ENCODE assay signal across 20 cellular contexts in genomic region chr5:27947088-27947487, GRCh38.
DNase-seq lines count a peak whose midpoint lies in the region; ATAC-seq, FAIRE-seq and TF ChIP-seq lines count a peak whose summit lies in the region.
"Had no signal": no experiment of that assay in that cellular context is flagged by ENCODE, and none has a peak within 500 bp of the region (broad histone marks: within the 10 kb centered on the region; RNA-seq: fewer than 3 reads in every experiment).

No MANE protein-coding gene starts in this region.

- TF ChIP-seq CTCF in astrocyte of the spinal cord (IDR thresholded peaks at IDR 0.05; ENCODE audit: low read depth, low read length) = no peak
- no peak for TF ChIP-seq CTCF in nephron progenitor cell (IDR thresholded peaks at IDR 0.05)
- no peak for TF ChIP-seq CTCF in pancreas (IDR thresholded peaks at IDR 0.05)
- no peak for TF ChIP-seq CTCF in WTC11 (IDR thresholded peaks at IDR 0.05)
- TF ChIP-seq CTCF in MM.1S (IDR thresholded peaks at IDR 0.05; ENCODE audit: low read length) = no peak

- H3K9me3 Mint-ChIP-seq in nephron progenitor cell (no peaks in the 10 kb centered on the region), WTC11 (peaks cover 17% of the 10 kb centered on the region)
- H3K9me3 Mint-ChIP-seq: GM23338 had no signal

- FAIRE-seq in pancreas (lab: Jason Lieb, UNC) = no peak
- FAIRE-seq: HepG2 had no signal

- POLR2A ChIA-PET in WTC11 (lab: Charles Lee) = no interaction called here

- DNase-seq in Caki2 (ENCODE audit: low read depth) = peak; percentile 24
- peak; percentile 71 for DNase-seq in M059J (ENCODE audit: low read depth)
- DNase-seq in astrocyte of the spinal cord (ENCODE audit: low read depth, low spot score) = peak; percentile 58
- no peak for DNase-seq in nephron progenitor cell
- DNase-seq in pancreas = no peak
- DNase-seq in WTC11 (ENCODE audit: low spot score) = no peak
- no peak for DNase-seq in MM.1S
- DNase-seq: activated CD4-positive, alpha-beta T cell treated with anti-CD3 and anti-CD28 coated beads for 1 hour; cerebellar nuclear complex; hippocampal formation; left lung; posterior cingulate gyrus; stimulated activated CD4-positive, alpha-beta T cell treated with anti-CD3 and anti-CD28 coated beads, Interleukin-4, amount 100 ng/mL, for 4 hours had no signal

- no peak overlapping the region for H2AFZ ChIP-seq in MM.1S (ENCODE audit: low read length)
- H2AFZ ChIP-seq: GM23338 had no signal

- intact Hi-C loops in pancreas (cut with DNase I) = no loop called here

- H3F3A ChIP-seq in MM.1S (ENCODE audit: insufficient read depth, low read length) = no peaks in the 10 kb centered on the region

- CTCF ChIA-PET in WTC11 (lab: Charles Lee) = no interaction called here

- in situ Hi-C loops in Caki2 (cut with HindIII; ENCODE audit: low pct_unique_long_range_greater_than_20kb, low sequenced_read_pairs) = no loop called here
- in situ Hi-C loops in astrocyte of the spinal cord (cut with HindIII; ENCODE audit: low sequenced_read_pairs) = no loop called here

- peak overlapping the region; percentile 32 for H3K27ac Mint-ChIP-seq in nephron progenitor cell
- H3K27ac Mint-ChIP-seq in WTC11 = no peak overlapping the region
- H3K27ac Mint-ChIP-seq: activated T-helper 2 cell treated with anti-CD3 and anti-CD28 coated beads, Interferon-gamma antibody, Interleukin-2, Interleukin-4, amounts not matched to agents 10 μg/mL and 5 μg/mL and 100 μg/mL, durations not matched to agents 14 hours and 24 hours and 36 hours; B cell; GM23338; T-helper 2 cell treated with Interferon-gamma antibody and Interleukin-4, amounts not matched to agents 5 μg/mL and 100 μg/mL, for 36 hours had no signal

- no peaks in the 10 kb centered on the region for H4K20me1 ChIP-seq in MM.1S (ENCODE audit: insufficient read depth, low read length)

- H3K36me3 Mint-ChIP-seq in nephron progenitor cell (ENCODE audit: low read depth) (no peaks in the 10 kb centered on the region), WTC11 (no peaks in the 10 kb centered on the region)

- no peak overlapping the region for H3K4me3 Mint-ChIP-seq in nephron progenitor cell
- H3K4me3 Mint-ChIP-seq in WTC11 = no peak overlapping the region
- H3K4me3 Mint-ChIP-seq: B cell; GM23338; T-helper 2 cell treated with Interferon-gamma antibody and Interleukin-4, amounts not matched to agents 5 μg/mL and 100 μg/mL, for 36 hours had no signal

- ATAC-seq in GM21390 (IDR thresholded peaks at IDR 0.05; ENCODE audit: unreplicated experiment) = no peak
- no peak for ATAC-seq in pancreas
- no peak for ATAC-seq in WTC11
- ATAC-seq: GM23338, HepG2, left lung had no signal

- H3K4me1 Mint-ChIP-seq in nephron progenitor cell (peaks cover 5% of the 10 kb centered on the region), WTC11 (no peaks in the 10 kb centered on the region)
- H3K4me1 Mint-ChIP-seq: B cell, GM23338 had no signal

- H3K9me3 ChIP-seq in pancreas (no peaks in the 10 kb centered on the region), MM.1S (replicated peaks; ENCODE audit: insufficient read depth, low read length) (no peaks in the 10 kb centered on the region)
- H3K9me3 ChIP-seq: left lung, SJCRH30 had no signal

- no peaks in the 10 kb centered on the region for H3K79me2 ChIP-seq in MM.1S (ENCODE audit: low read length)

- H3K9me2 ChIP-seq in MM.1S (replicated peaks; ENCODE audit: insufficient read depth, low read length) = no peaks in the 10 kb centered on the region

- H3K4me2 ChIP-seq in MM.1S (ENCODE audit: low read depth, low read length) = no peak overlapping the region
- H3K4me2 ChIP-seq: GM23338 had no signal

- WGBS in pancreas, 2 donors = 7 to 9% methylated on average over 1 of the region's 1 CpG

- H3K27ac ChIP-seq in pancreas (no peak overlapping the region), MM.1S (ENCODE audit: low read length) (no peak overlapping the region)
- H3K27ac ChIP-seq: left lung, SJCRH30 had no signal

- H3K27me3 Mint-ChIP-seq in nephron progenitor cell (ENCODE audit: low read depth, poor library complexity) (peaks cover 3% of the 10 kb centered on the region), WTC11 (ENCODE audit: low read depth) (no peaks in the 10 kb centered on the region)
- H3K27me3 Mint-ChIP-seq: B cell had no signal

- H3K4me1 ChIP-seq in pancreas = no peaks in the 10 kb centered on the region
- H3K4me1 ChIP-seq in MM.1S (ENCODE audit: low read length) = no peaks in the 10 kb centered on the region
- H3K4me1 ChIP-seq: left lung, SJCRH30 had no signal

- H3K36me3 ChIP-seq in pancreas = no peaks in the 10 kb centered on the region
- no peaks in the 10 kb centered on the region for H3K36me3 ChIP-seq in MM.1S (replicated peaks; ENCODE audit: insufficient read depth, low read length)
- H3K36me3 ChIP-seq: left lung, SJCRH30 had no signal

- no peak overlapping the region for H3K4me3 ChIP-seq in astrocyte of the spinal cord (ENCODE audit: low read depth, low read length)
- no peak overlapping the region for H3K4me3 ChIP-seq in pancreas
- no peak overlapping the region for H3K4me3 ChIP-seq in MM.1S (ENCODE audit: low read length)
- H3K4me3 ChIP-seq: GM23338, left lung, SJCRH30 had no signal

- H3K9ac ChIP-seq in MM.1S (ENCODE audit: low read length) = no peak overlapping the region

- no peaks in the 10 kb centered on the region for H3K27me3 ChIP-seq in pancreas
- H3K27me3 ChIP-seq in MM.1S (replicated peaks; ENCODE audit: insufficient read depth, low read length) = no peaks in the 10 kb centered on the region
- H3K27me3 ChIP-seq: left lung, SJCRH30 had no signal

TF ChIP-seq in WTC11, 78 proteins besides CTCF, POLR2A, EP300 and RAD21:
- TF ChIP-seq NFYB (CRISPR knock-in tag; conservative IDR thresholded peaks at IDR 0.05; ENCODE audit: low read depth) (no peak), RORB (CRISPR knock-in tag; IDR thresholded peaks at IDR 0.05) (no peak), ZSCAN18 (CRISPR knock-in tag; IDR thresholded peaks at IDR 0.05) (no peak), ZNF423 (CRISPR knock-in tag; IDR thresholded peaks at IDR 0.05) (no peak), NFE2L1 (CRISPR knock-in tag; IDR thresholded peaks at IDR 0.05) (no peak), E2F1 (CRISPR knock-in tag; IDR thresholded peaks at IDR 0.05) (no peak), ARID4B (CRISPR knock-in tag; IDR thresholded peaks at IDR 0.05; ENCODE audit: borderline replicate concordance) (no peak)

Comparison
In these comparisons a context has a peak if more than half of its experiments do, and no peak if none do; other contexts are left out.
1. DNase-seq: peak in Caki2 (single experiment), M059J (single experiment) and astrocyte of the spinal cord (single experiment); none in nephron progenitor cell (single experiment), pancreas (0 of 6), WTC11 (single experiment) and MM.1S (single experiment).